In the genomic region with DNA sequence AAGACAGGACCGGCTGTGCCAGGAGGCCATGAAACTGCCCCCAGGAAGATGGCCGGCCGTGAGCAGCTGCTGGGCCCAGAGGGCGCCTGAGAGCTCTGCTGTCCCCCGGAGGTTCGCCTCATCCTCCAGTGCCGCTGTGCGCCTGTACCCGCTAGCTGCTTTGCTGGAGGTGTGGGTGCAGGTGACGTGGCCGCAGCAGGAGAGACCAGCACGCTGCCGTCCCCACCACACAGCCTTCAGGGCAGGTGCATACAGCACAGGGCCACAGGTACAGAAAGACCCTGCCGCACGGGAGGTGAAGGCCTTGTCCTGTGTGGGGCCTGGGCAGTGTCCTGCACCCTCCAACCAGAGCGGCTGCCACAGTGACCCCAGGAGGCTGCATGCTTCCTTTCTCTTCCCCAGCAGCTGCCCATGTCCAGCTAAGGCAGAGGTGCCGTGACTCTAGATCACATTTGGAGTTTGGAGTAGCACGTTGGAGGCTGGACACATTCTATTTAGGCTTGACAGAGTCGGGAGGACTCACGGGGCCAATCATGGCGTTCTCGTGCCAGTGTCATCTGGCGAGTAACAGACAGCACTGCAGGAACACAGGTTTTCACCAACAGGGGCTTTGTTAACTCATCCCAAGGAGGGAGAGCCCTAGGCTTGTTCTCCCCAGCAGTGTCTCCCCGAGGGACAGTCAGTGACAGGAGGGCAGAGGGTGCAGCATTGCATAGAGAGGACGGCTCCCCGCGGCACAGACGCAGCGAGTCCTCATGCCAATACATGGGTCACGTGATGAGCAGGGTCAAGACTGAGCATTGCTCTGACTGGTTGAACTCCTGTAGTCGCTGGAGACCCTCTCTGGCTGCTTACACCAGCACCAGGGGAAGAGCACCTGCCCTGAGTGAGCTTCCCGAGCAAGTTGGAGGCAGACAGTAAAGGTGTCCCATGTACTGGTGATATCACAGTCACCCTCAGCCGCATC, we compare ENCODE assay signal across 2 cellular contexts.
TF ChIP-seq lines count a peak whose summit lies in the region.

No MANE protein-coding gene starts in this region.

TF ChIP-seq in GM23338, 12 proteins besides CTCF, POLR2A, EP300 and RAD21 (continued from another document and continues in another):
- TF ChIP-seq, protein P1, sequence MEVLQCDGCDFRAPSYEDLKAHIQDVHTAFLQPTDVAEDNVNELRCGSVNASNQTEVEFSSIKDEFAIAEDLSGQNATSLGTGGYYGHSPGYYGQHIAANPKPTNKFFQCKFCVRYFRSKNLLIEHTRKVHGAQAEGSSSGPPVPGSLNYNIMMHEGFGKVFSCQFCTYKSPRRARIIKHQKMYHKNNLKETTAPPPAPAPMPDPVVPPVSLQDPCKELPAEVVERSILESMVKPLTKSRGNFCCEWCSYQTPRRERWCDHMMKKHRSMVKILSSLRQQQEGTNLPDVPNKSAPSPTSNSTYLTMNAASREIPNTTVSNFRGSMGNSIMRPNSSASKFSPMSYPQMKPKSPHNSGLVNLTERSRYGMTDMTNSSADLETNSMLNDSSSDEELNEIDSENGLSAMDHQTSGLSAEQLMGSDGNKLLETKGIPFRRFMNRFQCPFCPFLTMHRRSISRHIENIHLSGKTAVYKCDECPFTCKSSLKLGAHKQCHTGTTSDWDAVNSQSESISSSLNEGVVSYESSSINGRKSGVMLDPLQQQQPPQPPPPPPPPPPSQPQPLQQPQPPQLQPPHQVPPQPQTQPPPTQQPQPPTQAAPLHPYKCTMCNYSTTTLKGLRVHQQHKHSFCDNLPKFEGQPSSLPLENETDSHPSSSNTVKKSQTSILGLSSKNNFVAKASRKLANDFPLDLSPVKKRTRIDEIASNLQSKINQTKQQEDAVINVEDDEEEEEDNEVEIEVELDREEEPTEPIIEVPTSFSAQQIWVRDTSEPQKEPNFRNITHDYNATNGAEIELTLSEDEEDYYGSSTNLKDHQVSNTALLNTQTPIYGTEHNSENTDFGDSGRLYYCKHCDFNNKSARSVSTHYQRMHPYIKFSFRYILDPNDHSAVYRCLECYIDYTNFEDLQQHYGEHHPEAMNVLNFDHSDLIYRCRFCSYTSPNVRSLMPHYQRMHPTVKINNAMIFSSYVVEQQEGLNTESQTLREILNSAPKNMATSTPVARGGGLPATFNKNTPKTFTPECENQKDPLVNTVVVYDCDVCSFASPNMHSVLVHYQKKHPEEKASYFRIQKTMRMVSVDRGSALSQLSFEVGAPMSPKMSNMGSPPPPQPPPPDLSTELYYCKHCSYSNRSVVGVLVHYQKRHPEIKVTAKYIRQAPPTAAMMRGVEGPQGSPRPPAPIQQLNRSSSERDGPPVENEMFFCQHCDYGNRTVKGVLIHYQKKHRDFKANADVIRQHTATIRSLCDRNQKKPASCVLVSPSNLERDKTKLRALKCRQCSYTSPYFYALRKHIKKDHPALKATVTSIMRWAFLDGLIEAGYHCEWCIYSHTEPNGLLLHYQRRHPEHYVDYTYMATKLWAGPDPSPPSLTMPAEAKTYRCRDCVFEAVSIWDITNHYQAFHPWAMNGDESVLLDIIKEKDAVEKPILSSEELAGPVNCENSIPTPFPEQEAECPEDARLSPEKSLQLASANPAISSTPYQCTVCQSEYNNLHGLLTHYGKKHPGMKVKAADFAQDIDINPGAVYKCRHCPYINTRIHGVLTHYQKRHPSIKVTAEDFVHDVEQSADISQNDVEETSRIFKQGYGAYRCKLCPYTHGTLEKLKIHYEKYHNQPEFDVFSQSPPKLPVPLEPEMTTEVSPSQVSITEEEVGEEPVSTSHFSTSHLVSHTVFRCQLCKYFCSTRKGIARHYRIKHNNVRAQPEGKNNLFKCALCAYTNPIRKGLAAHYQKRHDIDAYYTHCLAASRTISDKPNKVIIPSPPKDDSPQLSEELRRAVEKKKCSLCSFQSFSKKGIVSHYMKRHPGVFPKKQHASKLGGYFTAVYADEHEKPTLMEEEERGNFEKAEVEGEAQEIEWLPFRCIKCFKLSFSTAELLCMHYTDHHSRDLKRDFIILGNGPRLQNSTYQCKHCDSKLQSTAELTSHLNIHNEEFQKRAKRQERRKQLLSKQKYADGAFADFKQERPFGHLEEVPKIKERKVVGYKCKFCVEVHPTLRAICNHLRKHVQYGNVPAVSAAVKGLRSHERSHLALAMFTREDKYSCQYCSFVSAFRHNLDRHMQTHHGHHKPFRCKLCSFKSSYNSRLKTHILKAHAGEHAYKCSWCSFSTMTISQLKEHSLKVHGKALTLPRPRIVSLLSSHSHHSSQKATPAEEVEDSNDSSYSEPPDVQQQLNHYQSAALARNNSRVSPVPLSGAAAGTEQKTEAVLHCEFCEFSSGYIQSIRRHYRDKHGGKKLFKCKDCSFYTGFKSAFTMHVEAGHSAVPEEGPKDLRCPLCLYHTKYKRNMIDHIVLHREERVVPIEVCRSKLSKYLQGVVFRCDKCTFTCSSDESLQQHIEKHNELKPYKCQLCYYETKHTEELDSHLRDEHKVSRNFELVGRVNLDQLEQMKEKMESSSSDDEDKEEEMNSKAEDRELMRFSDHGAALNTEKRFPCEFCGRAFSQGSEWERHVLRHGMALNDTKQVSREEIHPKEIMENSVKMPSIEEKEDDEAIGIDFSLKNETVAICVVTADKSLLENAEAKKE (CRISPR knock-in tag; IDR thresholded peaks at IDR 0.05), result no peak
- TF ChIP-seq POLR2AphosphoS5 (IDR thresholded peaks at IDR 0.05; ENCODE audit: low read depth), result no peak
- no peak for TF ChIP-seq EZH2 (IDR thresholded peaks at IDR 0.05; ENCODE audit: low read depth, unreplicated experiment)
- no peak for TF ChIP-seq CREB1 (CRISPR knock-in tag; IDR thresholded peaks at IDR 0.05; ENCODE audit: low read depth)
- TF ChIP-seq, protein P2, sequence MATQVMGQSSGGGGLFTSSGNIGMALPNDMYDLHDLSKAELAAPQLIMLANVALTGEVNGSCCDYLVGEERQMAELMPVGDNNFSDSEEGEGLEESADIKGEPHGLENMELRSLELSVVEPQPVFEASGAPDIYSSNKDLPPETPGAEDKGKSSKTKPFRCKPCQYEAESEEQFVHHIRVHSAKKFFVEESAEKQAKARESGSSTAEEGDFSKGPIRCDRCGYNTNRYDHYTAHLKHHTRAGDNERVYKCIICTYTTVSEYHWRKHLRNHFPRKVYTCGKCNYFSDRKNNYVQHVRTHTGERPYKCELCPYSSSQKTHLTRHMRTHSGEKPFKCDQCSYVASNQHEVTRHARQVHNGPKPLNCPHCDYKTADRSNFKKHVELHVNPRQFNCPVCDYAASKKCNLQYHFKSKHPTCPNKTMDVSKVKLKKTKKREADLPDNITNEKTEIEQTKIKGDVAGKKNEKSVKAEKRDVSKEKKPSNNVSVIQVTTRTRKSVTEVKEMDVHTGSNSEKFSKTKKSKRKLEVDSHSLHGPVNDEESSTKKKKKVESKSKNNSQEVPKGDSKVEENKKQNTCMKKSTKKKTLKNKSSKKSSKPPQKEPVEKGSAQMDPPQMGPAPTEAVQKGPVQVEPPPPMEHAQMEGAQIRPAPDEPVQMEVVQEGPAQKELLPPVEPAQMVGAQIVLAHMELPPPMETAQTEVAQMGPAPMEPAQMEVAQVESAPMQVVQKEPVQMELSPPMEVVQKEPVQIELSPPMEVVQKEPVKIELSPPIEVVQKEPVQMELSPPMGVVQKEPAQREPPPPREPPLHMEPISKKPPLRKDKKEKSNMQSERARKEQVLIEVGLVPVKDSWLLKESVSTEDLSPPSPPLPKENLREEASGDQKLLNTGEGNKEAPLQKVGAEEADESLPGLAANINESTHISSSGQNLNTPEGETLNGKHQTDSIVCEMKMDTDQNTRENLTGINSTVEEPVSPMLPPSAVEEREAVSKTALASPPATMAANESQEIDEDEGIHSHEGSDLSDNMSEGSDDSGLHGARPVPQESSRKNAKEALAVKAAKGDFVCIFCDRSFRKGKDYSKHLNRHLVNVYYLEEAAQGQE (IDR thresholded peaks at IDR 0.05; ENCODE audit: unreplicated experiment), result no peak
- TF ChIP-seq, protein P3, sequence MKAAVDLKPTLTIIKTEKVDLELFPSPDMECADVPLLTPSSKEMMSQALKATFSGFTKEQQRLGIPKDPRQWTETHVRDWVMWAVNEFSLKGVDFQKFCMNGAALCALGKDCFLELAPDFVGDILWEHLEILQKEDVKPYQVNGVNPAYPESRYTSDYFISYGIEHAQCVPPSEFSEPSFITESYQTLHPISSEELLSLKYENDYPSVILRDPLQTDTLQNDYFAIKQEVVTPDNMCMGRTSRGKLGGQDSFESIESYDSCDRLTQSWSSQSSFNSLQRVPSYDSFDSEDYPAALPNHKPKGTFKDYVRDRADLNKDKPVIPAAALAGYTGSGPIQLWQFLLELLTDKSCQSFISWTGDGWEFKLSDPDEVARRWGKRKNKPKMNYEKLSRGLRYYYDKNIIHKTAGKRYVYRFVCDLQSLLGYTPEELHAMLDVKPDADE (IDR thresholded peaks at IDR 0.05), result no peak

TF ChIP-seq in WTC11, 78 proteins besides CTCF, POLR2A, EP300 and RAD21 (continued from another document):
- TF ChIP-seq, protein P4, sequence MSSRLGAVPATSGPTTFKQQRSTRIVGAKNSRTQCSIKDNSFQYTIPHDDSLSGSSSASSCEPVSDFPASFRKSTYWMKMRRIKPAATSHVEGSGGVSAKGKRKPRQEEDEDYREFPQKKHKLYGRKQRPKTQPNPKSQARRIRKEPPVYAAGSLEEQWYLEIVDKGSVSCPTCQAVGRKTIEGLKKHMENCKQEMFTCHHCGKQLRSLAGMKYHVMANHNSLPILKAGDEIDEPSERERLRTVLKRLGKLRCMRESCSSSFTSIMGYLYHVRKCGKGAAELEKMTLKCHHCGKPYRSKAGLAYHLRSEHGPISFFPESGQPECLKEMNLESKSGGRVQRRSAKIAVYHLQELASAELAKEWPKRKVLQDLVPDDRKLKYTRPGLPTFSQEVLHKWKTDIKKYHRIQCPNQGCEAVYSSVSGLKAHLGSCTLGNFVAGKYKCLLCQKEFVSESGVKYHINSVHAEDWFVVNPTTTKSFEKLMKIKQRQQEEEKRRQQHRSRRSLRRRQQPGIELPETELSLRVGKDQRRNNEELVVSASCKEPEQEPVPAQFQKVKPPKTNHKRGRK (CRISPR knock-in tag; IDR thresholded peaks at IDR 0.05; ENCODE audit: borderline replicate concordance), result no peak
- TF ChIP-seq MXD4 (CRISPR knock-in tag; IDR thresholded peaks at IDR 0.05; ENCODE audit: borderline replicate concordance), result no peak
- no peak for TF ChIP-seq SP1 (CRISPR knock-in tag; conservative IDR thresholded peaks at IDR 0.05)
- TF ChIP-seq, protein P5, sequence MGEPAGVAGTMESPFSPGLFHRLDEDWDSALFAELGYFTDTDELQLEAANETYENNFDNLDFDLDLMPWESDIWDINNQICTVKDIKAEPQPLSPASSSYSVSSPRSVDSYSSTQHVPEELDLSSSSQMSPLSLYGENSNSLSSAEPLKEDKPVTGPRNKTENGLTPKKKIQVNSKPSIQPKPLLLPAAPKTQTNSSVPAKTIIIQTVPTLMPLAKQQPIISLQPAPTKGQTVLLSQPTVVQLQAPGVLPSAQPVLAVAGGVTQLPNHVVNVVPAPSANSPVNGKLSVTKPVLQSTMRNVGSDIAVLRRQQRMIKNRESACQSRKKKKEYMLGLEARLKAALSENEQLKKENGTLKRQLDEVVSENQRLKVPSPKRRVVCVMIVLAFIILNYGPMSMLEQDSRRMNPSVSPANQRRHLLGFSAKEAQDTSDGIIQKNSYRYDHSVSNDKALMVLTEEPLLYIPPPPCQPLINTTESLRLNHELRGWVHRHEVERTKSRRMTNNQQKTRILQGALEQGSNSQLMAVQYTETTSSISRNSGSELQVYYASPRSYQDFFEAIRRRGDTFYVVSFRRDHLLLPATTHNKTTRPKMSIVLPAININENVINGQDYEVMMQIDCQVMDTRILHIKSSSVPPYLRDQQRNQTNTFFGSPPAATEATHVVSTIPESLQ (CRISPR knock-in tag; IDR thresholded peaks at IDR 0.05), result no peak
- no peak for TF ChIP-seq ZNF317 (CRISPR knock-in tag; IDR thresholded peaks at IDR 0.05; ENCODE audit: borderline replicate concordance, low read depth)
- TF ChIP-seq, protein P6, sequence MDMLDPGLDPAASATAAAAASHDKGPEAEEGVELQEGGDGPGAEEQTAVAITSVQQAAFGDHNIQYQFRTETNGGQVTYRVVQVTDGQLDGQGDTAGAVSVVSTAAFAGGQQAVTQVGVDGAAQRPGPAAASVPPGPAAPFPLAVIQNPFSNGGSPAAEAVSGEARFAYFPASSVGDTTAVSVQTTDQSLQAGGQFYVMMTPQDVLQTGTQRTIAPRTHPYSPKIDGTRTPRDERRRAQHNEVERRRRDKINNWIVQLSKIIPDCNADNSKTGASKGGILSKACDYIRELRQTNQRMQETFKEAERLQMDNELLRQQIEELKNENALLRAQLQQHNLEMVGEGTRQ (CRISPR knock-in tag; IDR thresholded peaks at IDR 0.05), result no peak; the same call in 1 of the 2 replicates
